Comparison of ENCODE assay signal across 1 cellular context in genomic region chr2:120238728-120239487, GRCh38.
TF ChIP-seq lines count a peak whose summit lies in the region.

No MANE protein-coding gene starts in this region.

TF ChIP-seq in HepG2, 621 proteins besides CTCF, POLR2A, EP300 and RAD21 (continued from another document and continues in another):
- no peak for TF ChIP-seq FUBP1 (CRISPR knock-in tag; IDR thresholded peaks at IDR 0.05; ENCODE audit: borderline replicate concordance)
- no peak for TF ChIP-seq SMAD3 (CRISPR knock-in tag; IDR thresholded peaks at IDR 0.05)
- TF ChIP-seq ZNF691 (CRISPR knock-in tag; IDR thresholded peaks at IDR 0.05; ENCODE audit: borderline replicate concordance, low read depth): peak; percentile 77
- TF ChIP-seq HNRNPL (IDR thresholded peaks at IDR 0.05; ENCODE audit: low read depth, low read length): peak; percentile 83
- TF ChIP-seq RBFOX2 (IDR thresholded peaks at IDR 0.05; ENCODE audit: low read depth, low read length): peak; percentile 33; the same call in 1 of the 2 replicates
- no peak for TF ChIP-seq ZFP37 (CRISPR knock-in tag; IDR thresholded peaks at IDR 0.05; ENCODE audit: borderline replicate concordance)
- no peak for TF ChIP-seq SIX1 (CRISPR knock-in tag; IDR thresholded peaks at IDR 0.05; ENCODE audit: borderline replicate concordance)
- no peak for TF ChIP-seq PBX2 (CRISPR knock-in tag; IDR thresholded peaks at IDR 0.05)
- TF ChIP-seq NFE2L2 (IDR thresholded peaks at IDR 0.05; ENCODE audit: low read length): no peak
- TF ChIP-seq GATAD1 (CRISPR knock-in tag; IDR thresholded peaks at IDR 0.05): no peak
- TF ChIP-seq HNRNPUL1 (IDR thresholded peaks at IDR 0.05; ENCODE audit: low read depth, low read length): no peak
- TF ChIP-seq MAFK (conservative IDR thresholded peaks at IDR 0.05 in 1 of 2, IDR thresholded peaks at IDR 0.05 in 1 of 2; ENCODE audit: low read length in 2 of 2): no peak
- peak; percentile 48 for TF ChIP-seq TAF1 (CRISPR knock-in tag; IDR thresholded peaks at IDR 0.05)
- TF ChIP-seq ZNF549 (CRISPR knock-in tag; IDR thresholded peaks at IDR 0.05): no peak
- no peak for TF ChIP-seq ZBTB10 (CRISPR knock-in tag; IDR thresholded peaks at IDR 0.05; ENCODE audit: borderline replicate concordance)
- no peak for TF ChIP-seq DDIT3 (CRISPR knock-in tag; IDR thresholded peaks at IDR 0.05)
- TF ChIP-seq NKX3-1 (CRISPR knock-in tag; IDR thresholded peaks at IDR 0.05): no peak
- no peak for TF ChIP-seq USF2 (IDR thresholded peaks at IDR 0.05; ENCODE audit: low read depth, low read length)
- TF ChIP-seq USF2 (CRISPR knock-in tag; IDR thresholded peaks at IDR 0.05; ENCODE audit: borderline replicate concordance): no peak
- TF ChIP-seq KLF11 (CRISPR knock-in tag; IDR thresholded peaks at IDR 0.05): no peak
- peak; percentile 73; the same call in 1 of the 2 replicates for TF ChIP-seq ZNF644 (CRISPR knock-in tag; IDR thresholded peaks at IDR 0.05; ENCODE audit: low read depth)
- TF ChIP-seq GATAD2A (CRISPR knock-in tag; IDR thresholded peaks at IDR 0.05): peak; percentile 70; the same call in 1 of the 2 replicates
- TF ChIP-seq GTF2F1 (IDR thresholded peaks at IDR 0.05; ENCODE audit: low read length): no peak
- TF ChIP-seq ZNF546 (CRISPR knock-in tag; conservative IDR thresholded peaks at IDR 0.05): no peak
- no peak for TF ChIP-seq SP2 (CRISPR knock-in tag; IDR thresholded peaks at IDR 0.05)
- TF ChIP-seq CHD2 (IDR thresholded peaks at IDR 0.05; ENCODE audit: low read depth, low read length): no peak
- TF ChIP-seq ZNF432 (CRISPR knock-in tag; IDR thresholded peaks at IDR 0.05; ENCODE audit: borderline replicate concordance): no peak
- TF ChIP-seq NFYC (CRISPR knock-in tag; IDR thresholded peaks at IDR 0.05): no peak
- TF ChIP-seq MEIS2 (CRISPR knock-in tag; IDR thresholded peaks at IDR 0.05): peak; percentile 42; the same call in 1 of the 2 replicates
- TF ChIP-seq TRIM24 (CRISPR knock-in tag; IDR thresholded peaks at IDR 0.05): no peak
- TF ChIP-seq RNF219 (CRISPR knock-in tag; IDR thresholded peaks at IDR 0.05): no peak
- no peak for TF ChIP-seq SNAPC5 (CRISPR knock-in tag; IDR thresholded peaks at IDR 0.05; ENCODE audit: borderline replicate concordance)
- TF ChIP-seq CREB3 (CRISPR knock-in tag; IDR thresholded peaks at IDR 0.05): no peak
- peak; percentile 44; the same call in 1 of the 2 replicates for TF ChIP-seq PHF21A (CRISPR knock-in tag; IDR thresholded peaks at IDR 0.05)
- peak; percentile 30 for TF ChIP-seq RXRA (CRISPR knock-in tag; IDR thresholded peaks at IDR 0.05)
- TF ChIP-seq ZNF563 (CRISPR knock-in tag; IDR thresholded peaks at IDR 0.05): peak; percentile 59; the same call in 1 of the 2 replicates
- no peak for TF ChIP-seq SOX13 (IDR thresholded peaks at IDR 0.05)
- TF ChIP-seq SOX13 (CRISPR knock-in tag; conservative IDR thresholded peaks at IDR 0.05 in 1 of 2, IDR thresholded peaks at IDR 0.05 in 1 of 2): peak in 1 of 2 experiments; percentile 31; a peak in 1 of 4 replicates
- no peak for TF ChIP-seq ZNF709 (CRISPR knock-in tag; IDR thresholded peaks at IDR 0.05)
- TF ChIP-seq CC2D1A (CRISPR knock-in tag; IDR thresholded peaks at IDR 0.05): no peak
- peak; percentile 72; the same call in 1 of the 2 replicates for TF ChIP-seq MXD4 (CRISPR knock-in tag; IDR thresholded peaks at IDR 0.05)
- no peak; the same call in 1 of the 2 replicates for TF ChIP-seq IRF2 (CRISPR knock-in tag; IDR thresholded peaks at IDR 0.05)
- no peak for TF ChIP-seq PPARG (CRISPR knock-in tag; conservative IDR thresholded peaks at IDR 0.05)
- TF ChIP-seq EZH2 (conservative IDR thresholded peaks at IDR 0.05; ENCODE audit: low read depth, low read length): no peak
- no peak for TF ChIP-seq ZBTB39 (CRISPR knock-in tag; IDR thresholded peaks at IDR 0.05)
- no peak for TF ChIP-seq ZKSCAN1 (IDR thresholded peaks at IDR 0.05; ENCODE audit: low read length)
- no peak for TF ChIP-seq ZNF782 (CRISPR knock-in tag; IDR thresholded peaks at IDR 0.05; ENCODE audit: borderline replicate concordance)
- no peak for TF ChIP-seq YEATS4 (CRISPR knock-in tag; IDR thresholded peaks at IDR 0.05; ENCODE audit: borderline replicate concordance)
- no peak for TF ChIP-seq ZNF253 (CRISPR knock-in tag; IDR thresholded peaks at IDR 0.05; ENCODE audit: borderline replicate concordance)
- no peak for TF ChIP-seq ZNF234 (CRISPR knock-in tag; conservative IDR thresholded peaks at IDR 0.05)
- no peak for TF ChIP-seq ZNF766 (CRISPR knock-in tag; IDR thresholded peaks at IDR 0.05; ENCODE audit: borderline replicate concordance)
- TF ChIP-seq ELF1 (CRISPR knock-in tag; IDR thresholded peaks at IDR 0.05): peak; percentile 55; the same call in 1 of the 2 replicates
- no peak for TF ChIP-seq MXD3 (CRISPR knock-in tag; IDR thresholded peaks at IDR 0.05)
- 0 out of 2 replicates have a peak, but pooled peaks have one; percentile 20 for TF ChIP-seq ZBTB46 (CRISPR knock-in tag; IDR thresholded peaks at IDR 0.05; ENCODE audit: borderline replicate concordance)
- TF ChIP-seq SKI (IDR thresholded peaks at IDR 0.05; ENCODE audit: partially characterized antibody): no peak
